In genomic region chr5:177301503-177302165, GRCh38 we compare ENCODE assay signal across 8 cellular contexts. TPM values are rescaled to one million over a fixed set of nuclear protein-coding genes. Genes with fewer than 3 reads are reported as not detected.
A peak's percentile ranks its signal among the peaks of the same experiment; 100 is the strongest.
DNase-seq lines count a peak whose midpoint lies in the region; ATAC-seq and TF ChIP-seq lines count a peak whose summit lies in the region.

No MANE protein-coding gene starts in this region.

- no TSS peak for BruUV-seq in PC-3 (replicated peaks; lab: Mats Ljungman, UMichigan)

- H3K27me3 ChIP-seq in PC-3 (ENCODE audit: low read length) (no peaks in the 10 kb centered on the region), thymus (ENCODE audit: control insufficient read depth, insufficient read depth) (no peaks in the 10 kb centered on the region)

- no peak overlapping the region for H2AFZ ChIP-seq in PC-3 (ENCODE audit: low read length)

- H3K9me2 ChIP-seq in PC-3 (replicated peaks; ENCODE audit: low read length), result no peaks in the 10 kb centered on the region

- POLR2A ChIA-PET in PC-3 (lab: Charles Lee; ENCODE audit: unreplicated experiment), result interaction anchor here (0.5 to 1.0 kb wide), 2 partner anchors 102 to 193 kb away, joined by 3 read pairs; no protein-coding TSS in a partner anchor

- H3K4me2 ChIP-seq in PC-3 (ENCODE audit: low read length), result peak overlapping the region; percentile 97

- peak overlapping the region; percentile 92 for H3K27ac ChIP-seq in PC-3 (ENCODE audit: low read length)
- peak overlapping the region; percentile 50 for H3K27ac ChIP-seq in thymus (ENCODE audit: low read depth)

- peak overlapping the region; percentile 86 for H3K4me3 ChIP-seq in PC-3 (ENCODE audit: low read length)
- no peak overlapping the region for H3K4me3 ChIP-seq in thymus (ENCODE audit: low read length)

- peaks cover 0 to 10% of the 10 kb centered on the region in 2 donors for H3K36me3 Mint-ChIP-seq in activated T-cell treated with anti-CD3 and anti-CD28 coated beads, Interleukin-2, amount 50 U/mL, for 72 hours (ENCODE audit: insufficient read depth in 2 of 2)
- peaks cover 5 to 21% (median 18%) of the 10 kb centered on the region in 3 donors for H3K36me3 Mint-ChIP-seq in immature natural killer cell

- no peaks in the 10 kb centered on the region for H3K9me3 ChIP-seq in PC-3 (ENCODE audit: low read length)
- H3K9me3 ChIP-seq in thymus (ENCODE audit: control insufficient read depth), result no peaks in the 10 kb centered on the region

- DNase-seq in activated T-cell treated with anti-CD3 and anti-CD28 coated beads, Interleukin-2, amount 50 U/mL, for 72 hours, result no peak
- no peak for DNase-seq in activated T-cell treated with anti-CD3 and anti-CD28 coated beads for 4 hours
- DNase-seq in PC-3, result peak; percentile 99
- DNase-seq in immature natural killer cell, result no peak
- no peak for DNase-seq in stimulated activated CD4-positive, alpha-beta T cell treated with anti-CD3 and anti-CD28 coated beads, Interleukin-4, amount 100 ng/mL, for 24 hours
- DNase-seq in NCI-H1436 (lab: John Stamatoyannopoulos, UW), result no peak

- peaks cover 43% of the 10 kb centered on the region for H3K79me2 ChIP-seq in PC-3 (ENCODE audit: low read length)

- H3K27me3 Mint-ChIP-seq in activated T-cell treated with anti-CD3 and anti-CD28 coated beads, Interleukin-2, amount 50 U/mL, for 72 hours (ENCODE audit: low read depth), result no peaks in the 10 kb centered on the region
- peaks cover 16 to 38% (median 30%) of the 10 kb centered on the region in 3 donors for H3K27me3 Mint-ChIP-seq in immature natural killer cell (ENCODE audit: low read depth in 3 of 3)

- H3K9ac ChIP-seq in PC-3 (ENCODE audit: low read length), result peak overlapping the region; percentile 89

- peaks cover 69% of the 10 kb centered on the region for H3K4me1 Mint-ChIP-seq in activated T-cell treated with anti-CD3 and anti-CD28 coated beads, Interleukin-2, amount 50 U/mL, for 72 hours (ENCODE audit: low read depth)
- peaks cover 85 to 91% of the 10 kb centered on the region in 2 donors for H3K4me1 Mint-ChIP-seq in immature natural killer cell

- WGBS in thymus, result 89% methylated on average over 7 of the region's 7 CpGs

- peaks cover 25% of the 10 kb centered on the region for H4K20me1 ChIP-seq in PC-3 (ENCODE audit: low read length)

- intact Hi-C loops in PC-3 (cut with micrococcal nuclease), result loop anchor here (1.0 to 5.0 kb wide), 3 partner anchors 169 to 196 kb away; partner anchors contain the start of genes NSD1 and PDLIM7

- H3F3A ChIP-seq in PC-3 (ENCODE audit: low read length, unreplicated experiment), result peaks cover 19% of the 10 kb centered on the region

- H3K4me1 ChIP-seq in PC-3 (ENCODE audit: insufficient read depth, low read length) (peaks cover 53% of the 10 kb centered on the region), thymus (ENCODE audit: control insufficient read depth, insufficient read depth, low read length) (peaks cover 29% of the 10 kb centered on the region)

- H3K27ac Mint-ChIP-seq in activated T-cell treated with anti-CD3 and anti-CD28 coated beads, Interleukin-2, amount 50 U/mL, for 72 hours, result peak overlapping the region; percentile 90
- peak overlapping the region; percentile 89 to 98 (median 96) for H3K27ac Mint-ChIP-seq in immature natural killer cell

- no peak for TF ChIP-seq CTCF in PC-3 (conservative IDR thresholded peaks at IDR 0.05; ENCODE audit: low read depth, low read length)

- no peaks in the 10 kb centered on the region for H3K9me3 Mint-ChIP-seq in activated T-cell treated with anti-CD3 and anti-CD28 coated beads, Interleukin-2, amount 50 U/mL, for 72 hours
- H3K9me3 Mint-ChIP-seq in immature natural killer cell, result no peaks in the 10 kb centered on the region

- no peak for ATAC-seq in activated T-cell treated with anti-CD3 and anti-CD28 coated beads, Interleukin-2, amount 50 U/mL, for 72 hours (replicated peaks in 1 of 2)
- ATAC-seq in PC-3, result peak; percentile 50
- no peak for ATAC-seq in HG03378 (IDR thresholded peaks at IDR 0.05; ENCODE audit: unreplicated experiment)

- H3K4me3 Mint-ChIP-seq in activated T-cell treated with anti-CD3 and anti-CD28 coated beads, Interleukin-2, amount 50 U/mL, for 72 hours, result peak overlapping the region; percentile 87 to 90
- peak overlapping the region; percentile 90 to 95 (median 94) for H3K4me3 Mint-ChIP-seq in immature natural killer cell

- CTCF ChIA-PET in PC-3 (lab: Charles Lee), result interaction anchor here (0.5 to 1.8 kb wide), 8 partner anchors 9 to 215 kb away, joined by 3 to 9 read pairs (median 4); partner anchors contain the start of gene FGFR4

- H3K36me3 ChIP-seq in PC-3 (ENCODE audit: low read depth, low read length) (peaks cover 13% of the 10 kb centered on the region; the same call in 1 of the 2 replicates), thymus (ENCODE audit: control insufficient read depth, insufficient read depth) (peaks cover 16% of the 10 kb centered on the region)

RNA-seq across cellular contexts. Expression of gene RAB24, which starts 1.9 kb away (rescaled TPM):
- 10 to 100 TPM; 26.3 to 29.4 TPM for total RNA-seq in activated T-cell treated with anti-CD3 and anti-CD28 coated beads, Interleukin-2, amount 50 U/mL, for 72 hours
- total RNA-seq in PC-3 (2014; rRNA removed), result 40.3 and 41.1 TPM in 2 replicates
- polyA plus RNA-seq in immature natural killer cell (10 to 100 TPM; 39.7 to 80.2 (median 45.8) TPM), thymus (82.8 TPM)

RNA-seq across cellular contexts. Expression of gene PRELID1, which starts 2.0 kb away (rescaled TPM):
- 100 to 1,000 TPM; 118 to 128 TPM for total RNA-seq in activated T-cell treated with anti-CD3 and anti-CD28 coated beads, Interleukin-2, amount 50 U/mL, for 72 hours
- total RNA-seq in PC-3 (2014; rRNA removed), result 496 and 505 TPM in 2 replicates
- polyA plus RNA-seq in immature natural killer cell (100 to 1,000 TPM; 345 to 494 (median 375) TPM), thymus (79.1 TPM)

RNA-seq across cellular contexts. Expression of gene MXD3, which starts 10.1 kb away (rescaled TPM):
- total RNA-seq in activated T-cell treated with anti-CD3 and anti-CD28 coated beads, Interleukin-2, amount 50 U/mL, for 72 hours, result 10 to 100 TPM; 44.2 to 61.1 TPM
- 45.7 and 55.1 TPM in 2 replicates for total RNA-seq in PC-3 (2014; rRNA removed)
- polyA plus RNA-seq in immature natural killer cell (1 to 10 TPM; 2.1 to 4.2 (median 4.1) TPM), thymus (16.1 TPM)

RNA-seq across cellular contexts. Expression of gene LMAN2, which starts 49.8 kb away (rescaled TPM):
- 100 to 1,000 TPM; 115 to 124 TPM for total RNA-seq in activated T-cell treated with anti-CD3 and anti-CD28 coated beads, Interleukin-2, amount 50 U/mL, for 72 hours
- total RNA-seq in PC-3 (2014; rRNA removed), result 310 and 369 TPM in 2 replicates
- polyA plus RNA-seq in immature natural killer cell (100 to 1,000 TPM; 316 to 441 (median 409) TPM), thymus (95.3 TPM)

RNA-seq across cellular contexts. Expression of gene RGS14, which starts 56.1 kb away (rescaled TPM):
- total RNA-seq in activated T-cell treated with anti-CD3 and anti-CD28 coated beads, Interleukin-2, amount 50 U/mL, for 72 hours, result 10 to 100 TPM; 41.3 to 50.8 TPM
- 32.3 TPM in 2 replicates for total RNA-seq in PC-3 (2014; rRNA removed)
- polyA plus RNA-seq in immature natural killer cell, result 10 to 100 TPM; 27.1 to 64.5 (median 33.8) TPM
- 52.7 TPM for polyA plus RNA-seq in thymus
